34 cellular contexts compared by ENCODE assay signal in the genomic region with DNA sequence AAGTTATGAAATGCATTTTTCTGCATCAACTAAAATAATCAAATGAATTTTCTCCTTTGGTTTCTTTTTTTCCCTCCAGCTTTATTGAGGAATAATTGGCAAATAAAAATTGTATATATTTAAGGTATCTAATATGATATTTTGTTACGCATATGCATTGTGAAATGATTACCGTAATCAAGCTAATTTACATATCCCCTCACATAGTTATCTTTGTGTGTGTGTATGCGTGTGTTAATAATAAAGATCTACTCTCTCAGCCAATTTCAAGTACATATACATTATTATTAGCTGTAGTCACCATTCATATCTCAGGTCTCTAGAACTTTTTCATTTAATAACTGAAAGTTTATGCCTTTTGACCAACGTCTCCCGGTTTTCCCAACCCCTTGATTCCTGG.
"Had no signal": no experiment of that assay in that cellular context is flagged by ENCODE, and none has a peak within 500 bp of the region (broad histone marks: within the 10 kb centered on the region; RNA-seq: fewer than 3 reads in every experiment).

No MANE protein-coding gene starts in this region.

- H3K9me3 ChIP-seq: MG63 had no signal

- DNase-seq: Karpas-422, Kasumi-1, MG63, MM.1S, MV-4-11, NCI-H1048, NCI-H1092, NCI-H1092 treated with DMSO at 0.1 percent for 48 hours, NCI-H1105, NCI-H1105 treated with DMSO at 0.1 percent for 48 hours, NCI-H1417, NCI-H1417 treated with DMSO at 0.1 percent for 48 hours, NCI-H1436, NCI-H1436 treated with DMSO at 0.1 percent for 48 hours, NCI-H146, NCI-H1694, NCI-H1694 treated with DMSO at 0.1 percent for 48 hours, NCI-H187, NCI-H187 treated with DMSO at 0.1 percent for 48 hours, NCI-H1930, NCI-H2029, NCI-H2029 treated with DMSO at 0.1 percent for 48 hours, NCI-H2081, NCI-H2081 treated with DMSO at 0.1 percent for 48 hours, NCI-H2107, NCI-H2171, NCI-H2171 treated with DMSO at 0.1 percent for 48 hours, NCI-H2227 treated with DMSO at 0.1 percent for 48 hours, NCI-H226, NCI-H345, NCI-H446, NCI-H446 treated with DMSO at 0.1 percent for 48 hours, NCI-H510A, NCI-H510A treated with DMSO at 0.1 percent for 48 hours had no signal

- H3K4me3 ChIP-seq: MG63 had no signal

- H3K27me3 ChIP-seq: MG63 had no signal

- H3K36me3 ChIP-seq: MG63 had no signal
